ENCODE assay signal across 26 cellular contexts in genomic region chr18:78292602-78293001, GRCh38.
"Had no signal": no experiment of that assay in that cellular context is flagged by ENCODE, and none has a peak within 500 bp of the region (broad histone marks: within the 10 kb centered on the region; RNA-seq: fewer than 3 reads in every experiment).

No MANE protein-coding gene starts in this region.

- H3K4me3 ChIP-seq: ascending aorta, mucosa of descending colon, tibial artery had no signal

- H3K27ac ChIP-seq: ascending aorta, brain microvascular endothelial cell, foreskin keratinocyte, suprapubic skin, tibial artery had no signal

- DNase-seq: activated B cell treated with CpG ODN at 0.5 μM for 24 hours; activated CD4-positive, alpha-beta T cell treated with anti-CD3 and anti-CD28 coated beads for 36 hours; activated CD4-positive, alpha-beta T cell treated with anti-CD3 and anti-CD28 coated beads, Interleukin-2, amount 50 U/mL, for 48 hours; activated CD8-positive, alpha-beta memory T cell treated with anti-CD3 and anti-CD28 coated beads for 24 hours; activated effector memory CD4-positive, alpha-beta T cell treated with Interleukin-2 at 50 U/mL for 16 hours; activated naive CD4-positive, alpha-beta T cell treated with Interleukin-2 at 50 U/mL for 16 hours; brain microvascular endothelial cell; caudate nucleus; endodermal cell; foreskin keratinocyte; hippocampal formation; left colon; mucosa of descending colon; posterior cingulate gyrus; sigmoid colon; small intestine; stimulated activated CD4-positive, alpha-beta T cell treated with anti-CD3 and anti-CD28 coated beads, Interleukin-4, amount 100 ng/mL, for 4 hours; stimulated activated naive B cell treated with anti-CD40 and anti-IgM and Interleukin-4, amounts not matched to agents 10 μg/mL and 1 μg/mL and 100 μg/mL, for 72 hours; stomach; T-helper 1 cell; tibial artery; upper lobe of right lung had no signal

- ATAC-seq: activated CD4-positive, alpha-beta T cell treated with anti-CD3 and anti-CD28 coated beads for 36 hours; esophagus mucosa; foreskin keratinocyte; left colon; mucosa of descending colon; natural killer cell treated with Interleukin-12 subunit alpha and Interleukin-12 subunit beta and Interleukin-15 and Interleukin-18, amount 100 ng/mL, for 72 hours; stimulated activated naive B cell treated with anti-CD40 and anti-IgM and Interleukin-4, amounts not matched to agents 10 μg/mL and 1 μg/mL and 100 μg/mL, for 72 hours; upper lobe of right lung had no signal

- H3K36me3 ChIP-seq: ascending aorta, brain microvascular endothelial cell, sigmoid colon, stomach, suprapubic skin, tibial artery, upper lobe of right lung had no signal

- H3K4me1 ChIP-seq: ascending aorta, foreskin keratinocyte, tibial artery had no signal

- H3K27me3 ChIP-seq: ascending aorta, brain microvascular endothelial cell, foreskin keratinocyte, tibial artery, upper lobe of right lung had no signal

- H3K9me3 ChIP-seq: ascending aorta, sigmoid colon, stomach, suprapubic skin, tibial artery, upper lobe of right lung had no signal
